23 cellular contexts compared by ENCODE assay signal in genomic region chr21:44261675-44262295, GRCh38. TPM values are rescaled to one million over a fixed set of nuclear protein-coding genes. Genes with fewer than 3 reads are reported as not detected.
DNase-seq lines count a peak whose midpoint lies in the region; ATAC-seq, FAIRE-seq and TF ChIP-seq lines count a peak whose summit lies in the region.
"Had no signal": no experiment of that assay in that cellular context is flagged by ENCODE, and none has a peak within 500 bp of the region (broad histone marks: within the 10 kb centered on the region; RNA-seq: fewer than 3 reads in every experiment).

Gene DNMT3L (minus strand): TSS chr21:44261897. CDS start chr21:44261259, 638 bp downstream.

- TF ChIP-seq CTCF in HepG2 (CRISPR knock-in tag; IDR thresholded peaks at IDR 0.05) (no peak), type B pancreatic cell (conservative IDR thresholded peaks at IDR 0.05) (no peak)

- POLR2A ChIA-PET in HepG2 (lab: Yijun Ruan, JAX), result no interaction called here

- peaks cover 29% of the 10 kb centered on the region for H3K4me1 ChIP-seq in HepG2 (ENCODE audit: insufficient read depth, low read length)
- H3K4me1 ChIP-seq: HAP-1 had no signal

- no peak for TF ChIP-seq RAD21 in HepG2 (CRISPR knock-in tag; IDR thresholded peaks at IDR 0.05)

- no peak within 1 kb of the TSS for H3K4me3 Mint-ChIP-seq in stimulated activated naive CD8-positive, alpha-beta T cell treated with anti-CD3 and anti-CD28 coated beads, Interleukin-15, amount 100 ng/mL, for 72 hours
- no peak within 1 kb of the TSS for H3K4me3 Mint-ChIP-seq in type B pancreatic cell
- H3K4me3 Mint-ChIP-seq: CD4-positive, alpha-beta memory T cell had no signal

- no peak for DNase-seq in stimulated activated naive CD8-positive, alpha-beta T cell treated with anti-CD3 and anti-CD28 coated beads, Interleukin-15, amount 100 ng/mL, for 72 hours
- no peak for DNase-seq in stimulated activated naive CD8-positive, alpha-beta T cell treated with anti-CD3 and anti-CD28 coated beads, Interleukin-15, Interleukin-2, amounts not matched to agents 100 U/mL and 50 U/mL, for 24 hours
- DNase-seq in ecto neural progenitor cell (ENCODE audit: low spot score) (peak; percentile 46), HepG2 (ENCODE audit: low spot score) (no peak), type B pancreatic cell (ENCODE audit: extremely low spot score, unreplicated experiment) (peak; percentile 66)
- DNase-seq: CD4-positive, alpha-beta memory T cell; GF-D8; IMR-90; Karpas-422; NCI-H1048; NCI-H1436; NCI-H1930; NCI-H226; NCI-H524 treated with DMSO at 0.1 percent for 48 hours had no signal

- H3K27ac ChIP-seq in HepG2 (ENCODE audit: extremely low read length, insufficient read depth, low read length), result no peak within 1 kb of the TSS
- H3K27ac ChIP-seq: RWPE1 had no signal

- no peak for FAIRE-seq in HepG2 (lab: Jason Lieb, UNC)
- FAIRE-seq: GM19239 had no signal

- no peaks in the 10 kb centered on the region for H3K36me3 Mint-ChIP-seq in type B pancreatic cell
- H3K36me3 Mint-ChIP-seq: CD4-positive, alpha-beta memory T cell had no signal

- in situ Hi-C loops in HepG2 (cut with HindIII; ENCODE audit: extremely low pct_ligation_motif_present, low pct_unique_long_range_greater_than_20kb), result no loop called here

- H3K4me3 ChIP-seq in HepG2 (replicated peaks in 1 of 3; ENCODE audit: insufficient read depth in 1 of 3, low read depth in 2 of 3, low read length in 3 of 3), result no peak within 1 kb of the TSS
- H3K4me3 ChIP-seq: HAP-1 had no signal

- no peaks in the 10 kb centered on the region for H3K79me2 ChIP-seq in HepG2 (ENCODE audit: insufficient read depth, low read length)

- H3K4me1 Mint-ChIP-seq in stimulated activated naive CD8-positive, alpha-beta T cell treated with anti-CD3 and anti-CD28 coated beads, Interleukin-15, amount 100 ng/mL, for 72 hours, result no peaks in the 10 kb centered on the region
- H3K4me1 Mint-ChIP-seq in type B pancreatic cell (ENCODE audit: unreplicated experiment), result peaks cover 5% of the 10 kb centered on the region
- H3K4me1 Mint-ChIP-seq: CD4-positive, alpha-beta memory T cell had no signal

- H3K27ac Mint-ChIP-seq in stimulated activated naive CD8-positive, alpha-beta T cell treated with anti-CD3 and anti-CD28 coated beads, Interleukin-15, amount 100 ng/mL, for 72 hours, result peak within 1 kb of the TSS in 1 of 2 donors; percentile 23
- H3K27ac Mint-ChIP-seq in type B pancreatic cell, result no peak within 1 kb of the TSS

- no peaks in the 10 kb centered on the region for H3K9me3 ChIP-seq in HepG2 (ENCODE audit: low read length)
- H3K9me3 ChIP-seq: HAP-1 had no signal

- TF ChIP-seq EP300 in HepG2 (IDR thresholded peaks at IDR 0.05; ENCODE audit: low read depth in 2 of 2, low read length in 2 of 2) (no peak), HepG2 (CRISPR knock-in tag; IDR thresholded peaks at IDR 0.05; ENCODE audit: borderline replicate concordance) (no peak)

- H4K20me1 ChIP-seq in HepG2 (ENCODE audit: insufficient read depth, low read length), result no peaks in the 10 kb centered on the region

- peaks cover 1 to 13% of the 10 kb centered on the region in 2 experiments; a peak in 2 of 5 replicates for H3K27me3 ChIP-seq in HepG2 (ENCODE audit: control insufficient read depth in 1 of 2, insufficient read depth in 2 of 2, low read length in 2 of 2)

- H3K9ac ChIP-seq in HepG2 (ENCODE audit: insufficient read depth, low read depth, low read length), result no peak within 1 kb of the TSS

- H3K27me3 Mint-ChIP-seq in stimulated activated naive CD8-positive, alpha-beta T cell treated with anti-CD3 and anti-CD28 coated beads, Interleukin-15, amount 100 ng/mL, for 72 hours, result no peaks in the 10 kb centered on the region
- no peaks in the 10 kb centered on the region for H3K27me3 Mint-ChIP-seq in type B pancreatic cell
- H3K27me3 Mint-ChIP-seq: CD4-positive, alpha-beta memory T cell had no signal

- no peak for TF ChIP-seq POLR2A in HepG2 (IDR thresholded peaks at IDR 0.05; ENCODE audit: insufficient read depth in 1 of 2, low read depth in 2 of 2, low read length in 2 of 2)

- intact Hi-C loops in HepG2 (cut with micrococcal nuclease; ENCODE audit: unreplicated experiment), result no loop called here

- no peaks in the 10 kb centered on the region for H3K36me3 ChIP-seq in HepG2 (replicated peaks in 1 of 2; ENCODE audit: control insufficient read depth in 1 of 2, insufficient read depth in 2 of 2, low read length in 2 of 2)
- H3K36me3 ChIP-seq: HAP-1 had no signal

- no TSS peak for BruUV-seq in HepG2 (replicated peaks; lab: Mats Ljungman, UMichigan)

- CTCF ChIA-PET in HepG2 (lab: Yijun Ruan, JAX; ENCODE audit: low intra/inter-chr PET ratio, low total read pairs), result no interaction called here

- H3K4me2 ChIP-seq in HepG2 (ENCODE audit: low read depth, low read length), result no peak within 1 kb of the TSS

- 16% methylated on average over 18 of the region's 19 CpGs for WGBS in HepG2 (ENCODE audit: low lambda C conversion rate)

- no peaks in the 10 kb centered on the region for H3K9me3 Mint-ChIP-seq in stimulated activated naive CD8-positive, alpha-beta T cell treated with anti-CD3 and anti-CD28 coated beads, Interleukin-15, amount 100 ng/mL, for 72 hours
- H3K9me3 Mint-ChIP-seq in type B pancreatic cell, result no peaks in the 10 kb centered on the region
- H3K9me3 Mint-ChIP-seq: CD4-positive, alpha-beta memory T cell had no signal

- H2AFZ ChIP-seq in HepG2 (ENCODE audit: low read length), result no peak within 1 kb of the TSS

- ATAC-seq in stimulated activated naive CD8-positive, alpha-beta T cell treated with anti-CD3 and anti-CD28 coated beads, Interleukin-15, amount 100 ng/mL, for 72 hours, result peak; percentile 35
- no peak for ATAC-seq in stimulated activated naive CD8-positive, alpha-beta T cell treated with anti-CD3 and anti-CD28 coated beads, Interleukin-15, Interleukin-2, amounts not matched to agents 100 U/mL and 50 U/mL, for 24 hours
- peak; percentile 20; the same call in 2 of the 3 replicates for ATAC-seq in HepG2
- ATAC-seq in GM18870 (IDR thresholded peaks at IDR 0.05; ENCODE audit: unreplicated experiment), result no peak
- no peak for ATAC-seq in HG02885 (IDR thresholded peaks at IDR 0.05; ENCODE audit: poor library complexity, unreplicated experiment)
- no peak for ATAC-seq in GM19463 (IDR thresholded peaks at IDR 0.05; ENCODE audit: unreplicated experiment)

TF ChIP-seq in HepG2, 621 proteins besides CTCF, POLR2A, EP300 and RAD21 (continues in another document):
- TF ChIP-seq ZNF225 (CRISPR knock-in tag; IDR thresholded peaks at IDR 0.05), result no peak
- 0 out of 2 replicates have a peak, but pooled peaks have one; percentile 12 for TF ChIP-seq TFAP4 (IDR thresholded peaks at IDR 0.05; ENCODE audit: borderline replicate concordance, low read depth)
- no peak for TF ChIP-seq TIGD3 (CRISPR knock-in tag; IDR thresholded peaks at IDR 0.05; ENCODE audit: borderline replicate concordance)
- no peak for TF ChIP-seq ZNF350 (CRISPR knock-in tag; IDR thresholded peaks at IDR 0.05; ENCODE audit: borderline replicate concordance, low read depth)
- TF ChIP-seq HDAC6 (IDR thresholded peaks at IDR 0.05; ENCODE audit: low read depth, low read length), result no peak

RNA-seq across cellular contexts. Expression of gene DNMT3L, which starts in this region (rescaled TPM):
- total RNA-seq in HepG2 (2016; rRNA removed; fragmentation: Illumina TruSeq; extraction: Trizol) (1.7 TPM in 1 of 2 replicates, not detected in the other), type B pancreatic cell (ENCODE audit: low replicate concordance) (0.81 TPM in 1 of 2 replicates, not detected in the other)
- 1.1 and 1.6 TPM in 2 replicates for total RNA-seq in HepG2 (2016; cell fraction: cytosol; rRNA removed; fragmentation: Illumina TruSeq; extraction: Trizol; ENCODE audit: low read depth)
- total RNA-seq in HepG2 (2016; cell fraction: insoluble cytoplasmic fraction; rRNA removed; fragmentation: Illumina TruSeq; extraction: Trizol), result 1.00 TPM in 1 of 2 replicates, not detected in the other
- 0.43 and 1.0 TPM in 2 replicates for total RNA-seq in HepG2 (2016; cell fraction: membrane; rRNA removed; fragmentation: Illumina TruSeq; extraction: Trizol)
- total RNA-seq in HepG2 (2016; cell fraction: nucleus; rRNA removed; fragmentation: Illumina TruSeq; extraction: Trizol), result not detected in 2 replicates
- 0.75 and 1.4 TPM in 2 replicates for polyA plus RNA-seq in HepG2 (2011; rRNA removed)
- 0.68 and 0.91 TPM in 2 replicates for polyA plus RNA-seq in HepG2 (2011; cell fraction: cytosol; rRNA removed)
- 1.1 TPM in 1 of 2 replicates, not detected in the other for polyA plus RNA-seq in HepG2 (2011; cell fraction: nucleus; rRNA removed)
- polyA plus RNA-seq in HepG2 (2012), result 1.4 and 2.8 TPM in 2 replicates
- 0.92 and 3.0 TPM in 2 replicates for polyA plus RNA-seq in HepG2 (2016; cell fraction: cytosol; fragmentation: Illumina TruSeq; extraction: Trizol; ENCODE audit: low read depth)
- polyA plus RNA-seq in HepG2 (2016; cell fraction: insoluble cytoplasmic fraction; fragmentation: Illumina TruSeq; extraction: Trizol; ENCODE audit: low read depth), result 1.4 TPM in 1 of 2 replicates, not detected in the other
- 0.76 and 1.1 TPM in 2 replicates for polyA plus RNA-seq in HepG2 (2016; cell fraction: membrane; fragmentation: Illumina TruSeq; extraction: Trizol; ENCODE audit: low read depth)
- not detected in 2 replicates for polyA plus RNA-seq in HepG2 (2016; cell fraction: nucleus; fragmentation: Illumina TruSeq; extraction: Trizol; ENCODE audit: insufficient read depth, low read depth)
- polyA minus RNA-seq in HepG2 (2011; rRNA and poly(A)+ RNA removed; ENCODE audit: low replicate concordance), result not detected in 2 replicates
- not detected in 2 replicates for polyA minus RNA-seq in HepG2 (2011; cell fraction: cytosol; rRNA and poly(A)+ RNA removed)
- polyA minus RNA-seq in HepG2 (2011; cell fraction: nucleus; rRNA and poly(A)+ RNA removed), result not detected in 2 replicates
- total RNA-seq: A172; CD4-positive, alpha-beta memory T cell; IMR-90; MCF 10A had no signal
- polyA plus RNA-seq: BJ; CD4-positive, alpha-beta memory T cell; IMR-90 had no signal

Comparison
In these comparisons a context has a peak if more than half of its experiments do, and no peak if none do; other contexts are left out.
1. ATAC-seq: peak in stimulated activated naive CD8-positive, alpha-beta T cell treated with anti-CD3 and anti-CD28 coated beads, Interleukin-15, amount 100 ng/mL, for 72 hours (single experiment) and HepG2 (single experiment); none in stimulated activated naive CD8-positive, alpha-beta T cell treated with anti-CD3 and anti-CD28 coated beads, Interleukin-15, Interleukin-2, amounts not matched to agents 100 U/mL and 50 U/mL, for 24 hours (single experiment), GM18870 (single experiment), HG02885 (single experiment) and GM19463 (single experiment).
2. Peak in DNase-seq in type B pancreatic cell; RNA of the gene not detected or under 1 TPM.